ENCODE assay signal across 14 cellular contexts in the genomic region with DNA sequence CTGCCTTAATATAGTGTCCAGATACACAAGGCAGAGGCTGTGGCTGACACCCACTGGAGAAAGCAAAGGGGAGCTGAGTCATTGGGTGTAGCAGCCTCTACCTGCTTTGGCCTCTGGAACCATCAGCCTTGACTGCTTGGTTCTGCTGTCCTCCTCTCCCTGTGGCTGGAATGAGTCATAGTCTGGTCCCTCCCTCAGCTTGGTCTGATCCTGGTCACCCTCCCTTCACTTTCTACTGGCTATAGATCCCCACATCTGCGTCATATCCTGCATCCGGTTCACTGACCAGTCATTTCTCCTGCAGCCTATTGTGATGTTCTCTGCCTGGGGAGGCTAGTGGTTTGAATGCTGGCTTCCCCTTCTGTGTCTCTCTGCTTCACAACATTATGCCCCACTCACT.
DNase-seq lines count a peak whose midpoint lies in the region; ATAC-seq and TF ChIP-seq lines count a peak whose summit lies in the region.
"Had no signal": no experiment of that assay in that cellular context is flagged by ENCODE, and none has a peak within 500 bp of the region (broad histone marks: within the 10 kb centered on the region; RNA-seq: fewer than 3 reads in every experiment).

No MANE protein-coding gene starts in this region.

- no peaks in the 10 kb centered on the region for H3K9me3 ChIP-seq in SK-N-SH
- no peaks in the 10 kb centered on the region for H3K9me3 ChIP-seq in fibroblast of lung (ENCODE audit: control insufficient read depth, insufficient read depth, low read depth, low read length)
- H3K9me3 ChIP-seq in tibial artery = no peaks in the 10 kb centered on the region

- H3K27me3 ChIP-seq in SK-N-SH (ENCODE audit: insufficient read depth) (no peaks in the 10 kb centered on the region), fibroblast of lung (ENCODE audit: control insufficient read depth, insufficient read depth, low read length) (no peaks in the 10 kb centered on the region), tibial artery (no peaks in the 10 kb centered on the region)

- POLR2A ChIA-PET in SK-N-SH (lab: Yijun Ruan, JAX) = no interaction called here

- CTCF ChIA-PET in SK-N-SH (lab: Yijun Ruan, JAX) = no interaction called here

- H3K36me3 ChIP-seq in SK-N-SH (replicated peaks in 1 of 2; ENCODE audit: control insufficient read depth in 1 of 2, insufficient read depth in 2 of 2, low read length in 1 of 2) (no peaks in the 10 kb centered on the region), fibroblast of lung (ENCODE audit: control insufficient read depth, insufficient read depth, low read length) (no peaks in the 10 kb centered on the region), tibial artery (no peaks in the 10 kb centered on the region)

- H3K9ac ChIP-seq in SK-N-SH (no peak overlapping the region), fibroblast of lung (ENCODE audit: insufficient read depth, low read length) (no peak overlapping the region)

- TF ChIP-seq EP300 in SK-N-SH (IDR thresholded peaks at IDR 0.05; ENCODE audit: borderline replicate concordance in 1 of 2, low read depth in 1 of 2, low read length in 1 of 2) = no peak

- H3K9me2 ChIP-seq in SK-N-SH = no peaks in the 10 kb centered on the region

- peak; percentile 20 for DNase-seq in HFF-Myc (ENCODE audit: extremely low read depth, low read depth)
- DNase-seq in SK-N-SH = no peak
- peak; percentile 3 to 42 for DNase-seq in fibroblast of lung (ENCODE audit: low read depth in 2 of 2)
- no peak for DNase-seq in GM19240 (ENCODE audit: insufficient read length, low spot score)
- no peak for DNase-seq in tibial artery
- DNase-seq: activated CD8-positive, alpha-beta memory T cell treated with anti-CD3 and anti-CD28 coated beads, Interleukin-2, amount 50 U/mL, for 48 hours; CD4-positive, CD25-positive, alpha-beta regulatory T cell; GF-D8; mesenchymal stem cell; NCI-H2171; stimulated activated naive CD8-positive, alpha-beta T cell treated with anti-CD3 and anti-CD28 coated beads, Interleukin-15, Interleukin-2, amounts not matched to agents 100 U/mL and 50 U/mL, for 24 hours had no signal

- TF ChIP-seq CTCF in HFF-Myc (IDR thresholded peaks at IDR 0.05; ENCODE audit: low read depth, low read length, missing control alignments) (no peak), SK-N-SH (IDR thresholded peaks at IDR 0.05) (no peak), fibroblast of lung (conservative IDR thresholded peaks at IDR 0.05 in 1 of 2, IDR thresholded peaks at IDR 0.05 in 1 of 2; ENCODE audit: low read depth in 1 of 2, low read length in 2 of 2) (no peak), tibial artery (IDR thresholded peaks at IDR 0.05) (no peak)

- H3K4me3 ChIP-seq in HFF-Myc (replicated peaks; ENCODE audit: low read depth, low read length) = no peak overlapping the region
- no peak overlapping the region for H3K4me3 ChIP-seq in SK-N-SH (ENCODE audit: low read depth in 2 of 2, low read length in 1 of 2)
- H3K4me3 ChIP-seq in fibroblast of lung (replicated peaks in 1 of 4; ENCODE audit: control extremely low read depth in 1 of 4, insufficient read depth in 1 of 4, low read depth in 3 of 4, low read length in 4 of 4) = no peak overlapping the region
- no peak overlapping the region for H3K4me3 ChIP-seq in tibial artery
- H3K4me3 ChIP-seq: SK-N-MC had no signal

- no peak overlapping the region for H3K4me2 ChIP-seq in SK-N-SH
- H3K4me2 ChIP-seq in fibroblast of lung (ENCODE audit: extremely low read depth, insufficient read depth, low read length) = no peak overlapping the region

- no peak for ATAC-seq in GM21360 (IDR thresholded peaks at IDR 0.05; ENCODE audit: unreplicated experiment)
- ATAC-seq in GM21576 (IDR thresholded peaks at IDR 0.05; ENCODE audit: unreplicated experiment) = no peak
- ATAC-seq: stimulated activated naive CD8-positive, alpha-beta T cell treated with anti-CD3 and anti-CD28 coated beads, Interleukin-15, Interleukin-2, amounts not matched to agents 100 U/mL and 50 U/mL, for 24 hours had no signal

- H3K27ac ChIP-seq in SK-N-SH (ENCODE audit: low read depth in 2 of 2, low read length in 1 of 2) (no peak overlapping the region), fibroblast of lung (ENCODE audit: insufficient read depth, low read length) (no peak overlapping the region), tibial artery (no peak overlapping the region)
- H3K27ac ChIP-seq: SK-N-MC had no signal

- H2AFZ ChIP-seq in SK-N-SH (ENCODE audit: low read depth) = no peak overlapping the region; the same call in 1 of the 2 replicates
- H2AFZ ChIP-seq in fibroblast of lung (ENCODE audit: low read length) = no peak overlapping the region

- H4K20me1 ChIP-seq in SK-N-SH (ENCODE audit: insufficient read depth) (no peaks in the 10 kb centered on the region), fibroblast of lung (ENCODE audit: control insufficient read depth, extremely low read depth, insufficient read depth, low read length) (no peaks in the 10 kb centered on the region)

- intact Hi-C loops in tibial artery (cut with DNase I; ENCODE audit: low total_unique reads) = no loop called here

- no peaks in the 10 kb centered on the region for H3K79me2 ChIP-seq in SK-N-SH (ENCODE audit: insufficient read depth)
- H3K79me2 ChIP-seq in fibroblast of lung (ENCODE audit: control insufficient read depth, insufficient read depth, low read length) = no peaks in the 10 kb centered on the region

- 37% methylated on average over 2 of the region's 2 CpGs for WGBS in SK-N-SH (ENCODE audit: low lambda C conversion rate)

- H3F3A ChIP-seq in SK-N-SH (replicated peaks; ENCODE audit: insufficient read depth) = no peaks in the 10 kb centered on the region

- no peak for TF ChIP-seq RAD21 in SK-N-SH (IDR thresholded peaks at IDR 0.05; ENCODE audit: low read length)

- no peaks in the 10 kb centered on the region; a peak in 2 of 4 replicates for H3K4me1 ChIP-seq in SK-N-SH (ENCODE audit: control insufficient read depth in 1 of 2, insufficient read depth in 2 of 2, low read depth in 1 of 2, low read length in 1 of 2)
- H3K4me1 ChIP-seq in fibroblast of lung (ENCODE audit: control insufficient read depth, extremely low read depth, insufficient read depth, low read length) = no peaks in the 10 kb centered on the region
- no peaks in the 10 kb centered on the region for H3K4me1 ChIP-seq in tibial artery

TF ChIP-seq in SK-N-SH, 30 proteins besides CTCF, POLR2A, EP300 and RAD21:
- TF ChIP-seq MEF2A (IDR thresholded peaks at IDR 0.05; ENCODE audit: borderline replicate concordance, low read depth) = no peak
- no peak for TF ChIP-seq EZH2phosphoT487 (IDR thresholded peaks at IDR 0.05; ENCODE audit: borderline replicate concordance, low read depth)
- no peak for TF ChIP-seq TEAD4 (IDR thresholded peaks at IDR 0.05; ENCODE audit: borderline replicate concordance, insufficient read depth)
- no peak for TF ChIP-seq CHD2 (IDR thresholded peaks at IDR 0.05; ENCODE audit: low read length, partially characterized antibody)
- TF ChIP-seq SIN3A (IDR thresholded peaks at IDR 0.05; ENCODE audit: borderline replicate concordance, low read depth, low read length) = no peak
- peak; percentile 40; the same call in 1 of the 2 replicates for TF ChIP-seq GABPA (IDR thresholded peaks at IDR 0.05; ENCODE audit: low read depth)
- peak; percentile 19; the same call in 1 of the 2 replicates for TF ChIP-seq FOSL2 (IDR thresholded peaks at IDR 0.05; ENCODE audit: borderline replicate concordance, low read depth)

Comparison
In these comparisons a context has a peak if more than half of its experiments do, and no peak if none do; other contexts are left out.
1. DNase-seq: peak in HFF-Myc (single experiment) and fibroblast of lung (2 of 2); none in SK-N-SH (single experiment), GM19240 (single experiment) and tibial artery (0 of 2).